In genomic region chr10:113348694-113349093, GRCh38 we compare ENCODE assay signal across 35 cellular contexts.
"Had no signal": no experiment of that assay in that cellular context is flagged by ENCODE, and none has a peak within 500 bp of the region (broad histone marks: within the 10 kb centered on the region; RNA-seq: fewer than 3 reads in every experiment).

No MANE protein-coding gene starts in this region.

- H3K4me1 Mint-ChIP-seq: activated B cell treated with CpG ODN at 0.5 μM for 24 hours; activated naive CD4-positive, alpha-beta T cell treated with anti-CD3 and anti-CD28 coated beads, Interleukin-2, amount 10 ng/mL, durations not matched to agents 7 days and 5 days; T-helper 17 cell had no signal

- H3K36me3 ChIP-seq: brain microvascular endothelial cell, esophagus muscularis mucosa, gastrocnemius medialis, WERI-Rb-1 had no signal

- ATAC-seq: activated CD4-positive, CD25-positive, alpha-beta regulatory T cell treated with anti-CD3 and anti-CD28 coated beads, Interleukin-2, amount 50 U/mL, for 24 hours; activated CD8-positive, alpha-beta T cell treated with anti-CD3 and anti-CD28 coated beads for 36 hours; effector memory CD8-positive, alpha-beta T cell; foreskin keratinocyte; gastrocnemius medialis; T-helper 17 cell had no signal

- H3K4me3 ChIP-seq: esophagus muscularis mucosa, gastrocnemius medialis had no signal

- H3K4me1 ChIP-seq: esophagus muscularis mucosa, foreskin keratinocyte had no signal

- H3K27me3 ChIP-seq: brain microvascular endothelial cell, esophagus muscularis mucosa, gastrocnemius medialis had no signal

- H3K27me3 Mint-ChIP-seq: activated B cell treated with CpG ODN at 0.5 μM for 24 hours; activated CD8-positive, alpha-beta T cell treated with anti-CD3 and anti-CD28 coated beads for 36 hours; activated naive CD8-positive, alpha-beta T cell; T-helper 17 cell had no signal

- FAIRE-seq: astrocyte, colon had no signal

- H3K27ac Mint-ChIP-seq: activated B cell treated with CpG ODN at 0.5 μM for 24 hours; activated CD8-positive, alpha-beta T cell treated with anti-CD3 and anti-CD28 coated beads for 36 hours; activated naive CD4-positive, alpha-beta T cell treated with anti-CD3 and anti-CD28 coated beads, Interleukin-2, amount 10 ng/mL, durations not matched to agents 7 days and 5 days; activated naive CD8-positive, alpha-beta T cell; activated T-helper 1 cell treated with anti-CD3 and anti-CD28 coated beads, Interleukin-12 subunit alpha, Interleukin-12 subunit beta, Interleukin-2, Interleukin-4 antibody, amounts not matched to agents 30 ng/mL and 10 ng/mL and 1 ng/mL, durations not matched to agents 14 hours and 24 hours and 36 hours; activated T-helper 2 cell treated with anti-CD3 and anti-CD28 coated beads, Interferon-gamma antibody, Interleukin-2, Interleukin-4, amounts not matched to agents 10 μg/mL and 5 μg/mL and 100 μg/mL, durations not matched to agents 14 hours and 24 hours and 36 hours; effector memory CD8-positive, alpha-beta T cell; T-helper 17 cell; T-helper 2 cell treated with Interferon-gamma antibody and Interleukin-4, amounts not matched to agents 5 μg/mL and 100 μg/mL, for 36 hours had no signal

- H3K9me3 ChIP-seq: esophagus muscularis mucosa, gastrocnemius medialis had no signal

- H3K27ac ChIP-seq: brain microvascular endothelial cell, esophagus muscularis mucosa, foreskin keratinocyte, gastrocnemius medialis, WERI-Rb-1 had no signal

- H3K36me3 Mint-ChIP-seq: activated naive CD4-positive, alpha-beta T cell treated with anti-CD3 and anti-CD28 coated beads, Interleukin-2, amount 10 ng/mL, durations not matched to agents 7 days and 5 days had no signal

- H3K9me3 Mint-ChIP-seq: activated B cell treated with CpG ODN at 0.5 μM for 24 hours; activated CD8-positive, alpha-beta T cell treated with anti-CD3 and anti-CD28 coated beads for 36 hours; activated naive CD4-positive, alpha-beta T cell treated with anti-CD3 and anti-CD28 coated beads, Interleukin-2, amount 10 ng/mL, durations not matched to agents 7 days and 5 days; activated T-helper 1 cell treated with anti-CD3 and anti-CD28 coated beads, Interleukin-12 subunit alpha, Interleukin-12 subunit beta, Interleukin-2, Interleukin-4 antibody, amounts not matched to agents 30 ng/mL and 10 ng/mL and 1 ng/mL, durations not matched to agents 14 hours and 24 hours and 36 hours; activated T-helper 2 cell treated with anti-CD3 and anti-CD28 coated beads, Interferon-gamma antibody, Interleukin-2, Interleukin-4, amounts not matched to agents 10 μg/mL and 5 μg/mL and 100 μg/mL, durations not matched to agents 14 hours and 24 hours and 36 hours; effector memory CD8-positive, alpha-beta T cell; T-helper 2 cell treated with Interferon-gamma antibody and Interleukin-4, amounts not matched to agents 5 μg/mL and 100 μg/mL, for 36 hours had no signal

- DNase-seq: activated B cell treated with CpG ODN at 0.5 μM for 24 hours; activated CD4-positive, alpha-beta T cell treated with anti-CD3 and anti-CD28 coated beads for 48 hours; activated CD4-positive, alpha-beta T cell treated with anti-CD3 and anti-CD28 coated beads, Interleukin-2, amount 50 U/mL, for 1 hour; activated CD4-positive, alpha-beta T cell treated with anti-CD3 and anti-CD28 coated beads, Interleukin-2, amount 50 U/mL, for 48 hours; activated CD8-positive, alpha-beta memory T cell treated with anti-CD3 and anti-CD28 coated beads for 24 hours; activated CD8-positive, alpha-beta memory T cell treated with anti-CD3 and anti-CD28 coated beads, Interleukin-2, amount 50 U/mL, for 4 hours; activated CD8-positive, alpha-beta T cell treated with anti-CD3 and anti-CD28 coated beads for 36 hours; activated effector memory CD4-positive, alpha-beta T cell treated with anti-CD3 and anti-CD28 coated beads, Interleukin-2, amount 50 U/mL, for 16 hours; activated naive CD4-positive, alpha-beta T cell treated with anti-CD3 and anti-CD28 coated beads, Interleukin-2, amount 10 ng/mL, durations not matched to agents 7 days and 5 days; activated T-cell treated with anti-CD3 and anti-CD28 coated beads, Interleukin-2, amount 50 U/mL, for 1 hour; activated T-cell treated with anti-CD3 and anti-CD28 coated beads, Interleukin-2, amount 50 U/mL, for 48 hours; amniotic stem cell; anterior cingulate cortex; brain microvascular endothelial cell; caudate nucleus; cortex of kidney; dermis blood vessel endothelial cell; effector CD4-positive, alpha-beta T cell; effector memory CD8-positive, alpha-beta T cell; erythroblast; foreskin keratinocyte; gastrocnemius medialis; glutamatergic neuron; T-helper 1 cell; T-helper 17 cell; T1000; WERI-Rb-1 had no signal

- H3K4me3 Mint-ChIP-seq: activated B cell treated with CpG ODN at 0.5 μM for 24 hours; activated CD8-positive, alpha-beta T cell treated with anti-CD3 and anti-CD28 coated beads for 36 hours; activated naive CD4-positive, alpha-beta T cell treated with anti-CD3 and anti-CD28 coated beads, Interleukin-2, amount 10 ng/mL, durations not matched to agents 7 days and 5 days; activated naive CD8-positive, alpha-beta T cell; activated T-helper 1 cell treated with anti-CD3 and anti-CD28 coated beads, Interleukin-12 subunit alpha, Interleukin-12 subunit beta, Interleukin-2, Interleukin-4 antibody, amounts not matched to agents 30 ng/mL and 10 ng/mL and 1 ng/mL, durations not matched to agents 14 hours and 24 hours and 36 hours; effector memory CD8-positive, alpha-beta T cell; T-helper 17 cell; T-helper 2 cell treated with Interferon-gamma antibody and Interleukin-4, amounts not matched to agents 5 μg/mL and 100 μg/mL, for 36 hours had no signal
